Comparison of ENCODE assay signal across 8 cellular contexts in genomic region chr17:18182190-18182977, GRCh38. TPM values are rescaled to one million over a fixed set of nuclear protein-coding genes. Genes with fewer than 3 reads are reported as not detected.
DNase-seq lines count a peak whose midpoint lies in the region; ATAC-seq, FAIRE-seq and TF ChIP-seq lines count a peak whose summit lies in the region.

No MANE protein-coding gene starts in this region.

- H3K4me1 Mint-ChIP-seq in T-helper 17 cell = peaks cover 28% of the 10 kb centered on the region

- intact Hi-C loops in pancreas (cut with DNase I) = no loop called here

- no peaks in the 10 kb centered on the region for H3K9me3 ChIP-seq in T-helper 17 cell (ENCODE audit: control insufficient read depth, low read length, poor library complexity, severe bottlenecking)
- no peaks in the 10 kb centered on the region for H3K9me3 ChIP-seq in pancreas

- peak overlapping the region; percentile 94 to 98 (median 97) for H3K27ac ChIP-seq in pancreas

- no peak for ATAC-seq in T-helper 17 cell
- peak; percentile 28 to 49 (median 42) for ATAC-seq in pancreas
- ATAC-seq in HG02798 (IDR thresholded peaks at IDR 0.05; ENCODE audit: poor library complexity, unreplicated experiment) = no peak

- TF ChIP-seq CTCF in fibroblast of pulmonary artery (IDR thresholded peaks at IDR 0.05; ENCODE audit: low read length, missing control alignments) = no peak
- TF ChIP-seq CTCF in pancreas (IDR thresholded peaks at IDR 0.05) = no peak
- TF ChIP-seq CTCF in GM10266 (IDR thresholded peaks at IDR 0.05; ENCODE audit: control insufficient read depth, insufficient read depth, low read depth, missing control alignments) = no peak

- peak overlapping the region; percentile 96 for H3K27ac Mint-ChIP-seq in T-helper 17 cell

- H3K36me3 ChIP-seq in pancreas = no peaks in the 10 kb centered on the region

- H3K4me1 ChIP-seq in pancreas = peaks cover 0 to 23% (median 10%) of the 10 kb centered on the region in 3 donors

- WGBS in pancreas, 2 donors = 6 to 21% methylated on average over 25 of the region's 25 CpGs

- DNase-seq in NCI-H748 (lab: John Stamatoyannopoulos, UW; ENCODE audit: unreplicated experiment) = peak; percentile 70
- DNase-seq in NCI-H748 treated with DMSO at 0.1 percent for 48 hours (lab: John Stamatoyannopoulos, UW) = no peak
- DNase-seq in T-helper 17 cell = no peak
- no peak for DNase-seq in fibroblast of pulmonary artery (ENCODE audit: low read depth)
- DNase-seq in pancreas = peak; percentile 64 to 83 (median 80)
- no peak for DNase-seq in GM10266 (ENCODE audit: extremely low spot score)
- no peak for DNase-seq in retina

- H3K27me3 ChIP-seq in pancreas = no peaks in the 10 kb centered on the region

- H3K27me3 Mint-ChIP-seq in T-helper 17 cell = no peaks in the 10 kb centered on the region

- peaks cover 2% of the 10 kb centered on the region for H3K36me3 Mint-ChIP-seq in T-helper 17 cell (ENCODE audit: low read depth)

- H3K4me3 ChIP-seq in fibroblast of pulmonary artery (replicated peaks; ENCODE audit: low read depth, low read length) = peak overlapping the region; percentile 75
- peak overlapping the region; percentile 63 to 93 (median 88) for H3K4me3 ChIP-seq in pancreas

- peak overlapping the region; percentile 94 for H3K4me3 Mint-ChIP-seq in T-helper 17 cell

- no peak for FAIRE-seq in pancreas (lab: Jason Lieb, UNC)

RNA-seq across cellular contexts. Expression of gene ALKBH5, which starts 1.2 kb away (rescaled TPM):
- total RNA-seq in T-helper 17 cell = 100 to 1,000 TPM; 100 to 104 TPM
- 10 to 100 TPM; 32.6 to 49.6 (median 43.6) TPM for total RNA-seq in pancreas
- polyA plus RNA-seq in pancreas = 10 to 100 TPM; 14.2 to 30.5 TPM

RNA-seq across cellular contexts. Expression of gene LLGL1, which starts 43.1 kb away (rescaled TPM):
- total RNA-seq in T-helper 17 cell (10 to 100 TPM; 14.6 to 16.2 TPM), pancreas (1 to 10 TPM; 3.4 to 8.4 (median 4.5) TPM)
- polyA plus RNA-seq in pancreas = 1 to 10 TPM; 6.3 to 7.3 TPM

Comparison
In these comparisons a context has a peak if more than half of its experiments do, and no peak if none do; other contexts are left out.
1. DNase-seq: peak in NCI-H748 (single experiment) and pancreas (6 of 6); none in NCI-H748 treated with DMSO at 0.1 percent for 48 hours (single experiment), T-helper 17 cell (0 of 3), fibroblast of pulmonary artery (single experiment), GM10266 (single experiment) and retina (single experiment).
2. ATAC-seq: peak in pancreas (4 of 4); none in T-helper 17 cell (single experiment) and HG02798 (single experiment).